Comparison of ENCODE assay signal across 8 cellular contexts in the genomic region with DNA sequence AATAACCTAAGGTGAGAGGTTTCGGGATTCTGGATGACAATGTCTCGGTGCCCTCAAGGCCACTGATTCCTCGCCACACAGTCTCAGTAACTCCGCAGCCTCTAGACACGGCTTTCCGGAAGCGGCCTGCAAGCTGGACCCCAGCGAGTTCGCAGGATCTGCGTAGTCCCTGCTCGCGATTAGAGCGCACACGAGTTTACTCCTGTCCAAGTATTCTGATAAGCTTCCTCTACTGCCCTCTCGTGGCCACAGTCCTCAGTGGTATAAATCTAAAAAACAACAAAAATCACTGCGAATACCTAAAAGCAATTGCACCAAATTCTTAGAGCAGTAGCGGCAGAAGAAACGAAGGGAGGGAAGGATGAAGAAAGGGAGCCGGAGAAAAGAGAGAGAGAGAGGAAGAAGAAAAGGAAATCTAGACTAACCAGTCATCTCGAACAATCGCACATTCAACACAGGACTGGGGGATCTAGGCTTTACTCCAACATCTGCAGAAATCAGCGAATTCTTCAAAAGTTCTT. TPM values are rescaled to one million over a fixed set of nuclear protein-coding genes. Genes with fewer than 3 reads are reported as not detected.
DNase-seq lines count a peak whose midpoint lies in the region; ATAC-seq and TF ChIP-seq lines count a peak whose summit lies in the region.

No MANE protein-coding gene starts in this region.

- H3K27ac Mint-ChIP-seq in T-helper 17 cell: peak overlapping the region; percentile 88

- peak overlapping the region; percentile 75 to 96 for H3K4me3 ChIP-seq in ascending aorta
- H3K4me3 ChIP-seq in right cardiac atrium (ENCODE audit: low read length): peak overlapping the region; percentile 96
- H3K4me3 ChIP-seq in vagina: peak overlapping the region; percentile 74 to 81

- H3K36me3 ChIP-seq in ascending aorta: no peaks in the 10 kb centered on the region
- no peaks in the 10 kb centered on the region for H3K36me3 ChIP-seq in vagina

- no peaks in the 10 kb centered on the region for H3K36me3 Mint-ChIP-seq in T-helper 17 cell (ENCODE audit: low read depth)

- H3K27me3 Mint-ChIP-seq in T-helper 17 cell: peaks cover 25% of the 10 kb centered on the region

- ATAC-seq in HG02642 (IDR thresholded peaks at IDR 0.05; ENCODE audit: poor library complexity, unreplicated experiment) (peak; percentile 72), T-helper 17 cell (peak; percentile 75), right cardiac atrium (peak; percentile 85 to 87)

- DNase-seq in GM04503 (ENCODE audit: low read depth) (peak; percentile 54), NCI-H1417 treated with DMSO at 0.1 percent for 48 hours (lab: John Stamatoyannopoulos, UW) (peak; percentile 56), T-helper 17 cell (peak; percentile 42 to 62 (median 48)), ascending aorta (ENCODE audit: low spot score in 2 of 2) (peak; percentile 62 to 98), right cardiac atrium (peak; percentile 93 to 97 (median 93)), putamen (ENCODE audit: low spot score) (peak; percentile 87), vagina (ENCODE audit: extremely low spot score in 2 of 2) (no peak)

- H3K27me3 ChIP-seq in ascending aorta: no peaks in the 10 kb centered on the region
- H3K27me3 ChIP-seq in right cardiac atrium (ENCODE audit: control insufficient read depth, insufficient read depth): no peaks in the 10 kb centered on the region
- H3K27me3 ChIP-seq in vagina: no peaks in the 10 kb centered on the region

- H3K4me1 Mint-ChIP-seq in T-helper 17 cell: peaks cover 11% of the 10 kb centered on the region

- H3K27ac ChIP-seq in ascending aorta: peak overlapping the region; percentile 91 to 95
- H3K27ac ChIP-seq in right cardiac atrium (ENCODE audit: low read length): peak overlapping the region; percentile 37
- peak overlapping the region; percentile 92 for H3K27ac ChIP-seq in vagina

- H3K9me3 ChIP-seq in T-helper 17 cell (ENCODE audit: control insufficient read depth, low read length, poor library complexity, severe bottlenecking) (no peaks in the 10 kb centered on the region), ascending aorta (no peaks in the 10 kb centered on the region), right cardiac atrium (ENCODE audit: control insufficient read depth, low read length) (no peaks in the 10 kb centered on the region), vagina (no peaks in the 10 kb centered on the region)

- peak overlapping the region; percentile 92 for H3K4me3 Mint-ChIP-seq in T-helper 17 cell

- 7% methylated on average over 22 of the region's 22 CpGs for WGBS in right cardiac atrium

- no peak for TF ChIP-seq POLR2A in vagina (IDR thresholded peaks at IDR 0.05)

- intact Hi-C loops in ascending aorta (cut with DNase I) (loop anchor here (1.0 kb wide), 1 partner anchor 224 kb away; no protein-coding TSS in a partner anchor), right cardiac atrium (cut with DNase I) (loop anchor here (2.0 to 10.0 kb wide), 5 partner anchors 90 to 224 kb away; no protein-coding TSS in a partner anchor), vagina (cut with DNase I) (no loop called here)

- H3K4me1 ChIP-seq in ascending aorta (peaks cover 4 to 24% of the 10 kb centered on the region in 2 donors), right cardiac atrium (ENCODE audit: control insufficient read depth, insufficient read depth, low read length) (peaks cover 6% of the 10 kb centered on the region), vagina (peaks cover 34% of the 10 kb centered on the region)

- peak; percentile 67 to 91 (median 83) for TF ChIP-seq CTCF in ascending aorta (IDR thresholded peaks at IDR 0.05)
- TF ChIP-seq CTCF in vagina (IDR thresholded peaks at IDR 0.05): peak; percentile 82 to 89 (median 86)

RNA-seq across cellular contexts. Expression of a gene that starts 1.1 kb away (rescaled TPM):
- total RNA-seq in T-helper 17 cell: 1 to 10 TPM; 1.0 to 2.2 TPM
- total RNA-seq in ascending aorta: 33.0 TPM
- 10 to 100 TPM; 16.2 to 26.6 (median 16.8) TPM for total RNA-seq in right cardiac atrium
- 7.3 TPM for polyA plus RNA-seq in right cardiac atrium
- total RNA-seq in vagina: 38.3 TPM

Comparison
In these comparisons a context has a peak if more than half of its experiments do, and no peak if none do; other contexts are left out.
1. DNase-seq: peak in GM04503 (single experiment), NCI-H1417 treated with DMSO at 0.1 percent for 48 hours (single experiment), T-helper 17 cell (3 of 3), ascending aorta (2 of 2), right cardiac atrium (3 of 3) and putamen (single experiment); none in vagina (0 of 2).
2. H3K27ac ChIP-seq: peak in every context shown above with its lines; median percentile 93 in ascending aorta; 92 in vagina; 37 in right cardiac atrium.
3. RNA of a gene that starts 1.1 kb away (total RNA-seq): 38.3 TPM in vagina (single experiment), 33.0 TPM in ascending aorta (single experiment) and 16.2 to 26.6 TPM in right cardiac atrium; 1.0 to 2.2 TPM in T-helper 17 cell; every median in the first group is over 4 times any median in the second.
4. Peak in every context shown above with its lines, with median percentiles within 50 percentile points of each other: ATAC-seq and H3K4me3 ChIP-seq.